ENCODE assay signal across 1 cellular context in the genomic region with DNA sequence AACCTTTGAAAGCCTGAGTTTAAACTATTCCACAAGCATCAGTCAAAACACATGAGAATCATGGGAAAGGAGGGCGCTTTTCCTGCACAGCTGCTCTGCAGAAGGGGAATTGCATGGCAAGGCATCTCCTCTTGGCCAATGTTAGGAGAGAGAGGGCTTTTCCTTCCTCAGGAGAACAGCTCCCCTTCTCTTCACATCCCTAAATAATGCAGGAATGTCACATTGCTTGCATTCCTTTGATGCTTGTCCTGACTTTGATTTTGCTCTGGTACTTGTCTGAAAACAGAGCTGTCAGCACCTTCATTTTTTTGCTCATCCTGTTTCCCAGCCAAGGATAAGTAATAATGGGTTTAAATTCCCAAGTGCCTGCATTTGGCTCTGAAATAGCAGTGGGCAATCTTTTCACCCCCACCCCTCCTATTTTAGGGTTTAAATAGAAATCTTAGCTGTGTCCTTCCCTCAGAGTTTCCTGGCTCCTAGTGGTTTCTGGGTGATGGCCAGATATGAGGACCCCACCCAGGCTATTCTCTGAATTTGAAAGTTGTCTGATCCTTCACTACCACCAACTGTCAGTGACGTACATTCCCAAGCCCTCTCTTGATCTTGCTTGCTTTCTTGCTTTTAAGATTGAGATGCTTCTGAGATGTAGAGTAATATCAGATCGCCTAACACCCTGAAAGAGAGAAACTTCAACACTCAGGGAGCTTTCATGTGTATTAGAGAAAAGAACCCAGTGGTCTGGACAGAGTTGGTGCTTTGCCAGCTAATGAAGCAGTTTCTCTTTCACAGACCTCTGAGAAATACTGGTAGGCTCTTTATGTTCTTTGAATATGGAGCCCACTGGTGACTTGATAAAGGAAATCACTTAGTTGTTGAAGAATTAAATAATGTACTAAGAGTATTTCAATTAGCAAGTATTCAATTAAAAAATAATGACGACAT.
TF ChIP-seq lines count a peak whose summit lies in the region.

No MANE protein-coding gene starts in this region.

TF ChIP-seq in IMR-90, 13 proteins besides CTCF, POLR2A, EP300 and RAD21 (continued from another document):
- no peak for TF ChIP-seq MAZ (IDR thresholded peaks at IDR 0.05; ENCODE audit: borderline replicate concordance, low read depth, low read length)
- no peak for TF ChIP-seq MAFK (IDR thresholded peaks at IDR 0.05; ENCODE audit: low read depth, low read length)
- TF ChIP-seq CEBPB (IDR thresholded peaks at IDR 0.05; ENCODE audit: low read depth, low read length) = no peak
- no peak for TF ChIP-seq SMC3 (IDR thresholded peaks at IDR 0.05; ENCODE audit: low read depth, low read length)
- no peak for TF ChIP-seq RFX5 (IDR thresholded peaks at IDR 0.05; ENCODE audit: low read depth, low read length)
- no peak for TF ChIP-seq CHD1 (IDR thresholded peaks at IDR 0.05; ENCODE audit: low read depth, low read length)
- TF ChIP-seq, protein P1, sequence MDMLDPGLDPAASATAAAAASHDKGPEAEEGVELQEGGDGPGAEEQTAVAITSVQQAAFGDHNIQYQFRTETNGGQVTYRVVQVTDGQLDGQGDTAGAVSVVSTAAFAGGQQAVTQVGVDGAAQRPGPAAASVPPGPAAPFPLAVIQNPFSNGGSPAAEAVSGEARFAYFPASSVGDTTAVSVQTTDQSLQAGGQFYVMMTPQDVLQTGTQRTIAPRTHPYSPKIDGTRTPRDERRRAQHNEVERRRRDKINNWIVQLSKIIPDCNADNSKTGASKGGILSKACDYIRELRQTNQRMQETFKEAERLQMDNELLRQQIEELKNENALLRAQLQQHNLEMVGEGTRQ (IDR thresholded peaks at IDR 0.05; ENCODE audit: low read depth, low read length) = no peak
